Comparison of ENCODE assay signal across 1 cellular context in genomic region chr16:3234543-3235541, GRCh38.
TF ChIP-seq lines count a peak whose summit lies in the region.

TSS of gene ZNF200 (minus strand) at chr16:3235158. CDS start at chr16:3233755, 1,403 bp downstream.

TF ChIP-seq in K562, 482 proteins besides CTCF, POLR2A, EP300 and RAD21 (continued from another document and continues in another):
- TF ChIP-seq DEAF1 (CRISPR knock-in tag; IDR thresholded peaks at IDR 0.05) (no peak), SNRNP70 (optimal IDR thresholded peaks at IDR 0.05; ENCODE audit: low read depth, low read length) (no peak), MCM3 (IDR thresholded peaks at IDR 0.05) (no peak), IRF9 (tag; IDR thresholded peaks at IDR 0.05) (no peak), ZSCAN29 (IDR thresholded peaks at IDR 0.05) (no peak), FOXJ3 (CRISPR knock-in tag; IDR thresholded peaks at IDR 0.05) (no peak), ZNF253 (CRISPR knock-in tag; conservative IDR thresholded peaks at IDR 0.05) (no peak), ZNF766 (CRISPR knock-in tag; conservative IDR thresholded peaks at IDR 0.05) (0 out of 2 replicates have a peak, but pooled peaks have one; percentile 42), ELF1 (tag; IDR thresholded peaks at IDR 0.05) (peak; percentile 55), BDP1 (IDR thresholded peaks at IDR 0.05; ENCODE audit: insufficient read depth, insufficient read length) (no peak), FOSL1 (tag; conservative IDR thresholded peaks at IDR 0.05) (no peak), ZNF24 (IDR thresholded peaks at IDR 0.05) (no peak), SP1 (CRISPR knock-in tag; IDR thresholded peaks at IDR 0.05) (peak; percentile 72), WHSC1 (IDR thresholded peaks at IDR 0.05; ENCODE audit: low read length) (no peak), PHB (CRISPR knock-in tag; IDR thresholded peaks at IDR 0.05) (no peak), CSDE1 (IDR thresholded peaks at IDR 0.05) (peak in 1 of 2 experiments; percentile 71; a peak in 2 of 4 replicates), ZNF764 (CRISPR knock-in tag; IDR thresholded peaks at IDR 0.05; ENCODE audit: low read depth) (no peak), ZNF583 (CRISPR knock-in tag; IDR thresholded peaks at IDR 0.05) (no peak), SMAD1 (IDR thresholded peaks at IDR 0.05; ENCODE audit: low read depth, low read length, partially characterized antibody) (no peak), RB1 (IDR thresholded peaks at IDR 0.05; ENCODE audit: low read depth) (peak; percentile 87), GATAD2B (IDR thresholded peaks at IDR 0.05; ENCODE audit: borderline replicate concordance) (no peak), MNT (conservative IDR thresholded peaks at IDR 0.05) (peak; percentile 81 to 93), SIN3A (IDR thresholded peaks at IDR 0.05; ENCODE audit: borderline replicate concordance in 2 of 2, control insufficient read depth in 1 of 2, low read depth in 2 of 2, low read length in 2 of 2) (peak; percentile 86 to 95; a peak in 3 of 4 replicates), ID3 (CRISPR knock-in tag; IDR thresholded peaks at IDR 0.05) (no peak), ID3 (tag; IDR thresholded peaks at IDR 0.05) (no peak), ILF3 (IDR thresholded peaks at IDR 0.05; ENCODE audit: borderline replicate concordance) (no peak), E4F1 (CRISPR knock-in tag; IDR thresholded peaks at IDR 0.05; ENCODE audit: borderline replicate concordance) (peak; percentile 24; the same call in 1 of the 2 replicates), CHD7 (IDR thresholded peaks at IDR 0.05; ENCODE audit: low read depth, low read length) (peak; percentile 10), STAT5A (IDR thresholded peaks at IDR 0.05; ENCODE audit: borderline replicate concordance, low read length) (no peak; the same call in 1 of the 2 replicates), ZNF644 (tag; IDR thresholded peaks at IDR 0.05; ENCODE audit: low read depth) (no peak), HDAC6 (IDR thresholded peaks at IDR 0.05; ENCODE audit: low read depth, low read length) (no peak), NELFE (IDR thresholded peaks at IDR 0.05; ENCODE audit: insufficient read depth, insufficient read length) (no peak), HMGN3 (IDR thresholded peaks at IDR 0.05; ENCODE audit: borderline replicate concordance, extremely low read depth, insufficient read length, low read depth, low read length) (no peak), ZNF197 (CRISPR knock-in tag; IDR thresholded peaks at IDR 0.05; ENCODE audit: low read depth) (no peak), SMARCA5 (IDR thresholded peaks at IDR 0.05) (no peak), HNRNPH1 (optimal IDR thresholded peaks at IDR 0.05; ENCODE audit: low read depth, low read length) (no peak), ZBTB34 (CRISPR knock-in tag; IDR thresholded peaks at IDR 0.05) (no peak), ELF2 (CRISPR knock-in tag; IDR thresholded peaks at IDR 0.05) (no peak), RBM22 (IDR thresholded peaks at IDR 0.05; ENCODE audit: low read depth, low read length, poor library complexity, severe bottlenecking) (no peak), BRD9 (IDR thresholded peaks at IDR 0.05; ENCODE audit: low read depth, partially characterized antibody) (no peak), POLR2G (IDR thresholded peaks at IDR 0.05; ENCODE audit: low read depth, low read length) (peak; percentile 98), MYBL2 (IDR thresholded peaks at IDR 0.05; ENCODE audit: low read depth) (no peak), MYBL2 (CRISPR knock-in tag; IDR thresholded peaks at IDR 0.05; ENCODE audit: borderline replicate concordance) (no peak), KAT7 (CRISPR knock-in tag; IDR thresholded peaks at IDR 0.05; ENCODE audit: borderline replicate concordance) (0 out of 2 replicates have a peak, but pooled peaks have one; percentile 37), SOX6 (IDR thresholded peaks at IDR 0.05) (no peak), ZNF707 (CRISPR knock-in tag; conservative IDR thresholded peaks at IDR 0.05) (no peak), THRAP3 (IDR thresholded peaks at IDR 0.05; ENCODE audit: borderline replicate concordance) (peak; percentile 100), ZNF77 (CRISPR knock-in tag; IDR thresholded peaks at IDR 0.05) (no peak)
